8 cellular contexts compared by ENCODE assay signal in the genomic region with DNA sequence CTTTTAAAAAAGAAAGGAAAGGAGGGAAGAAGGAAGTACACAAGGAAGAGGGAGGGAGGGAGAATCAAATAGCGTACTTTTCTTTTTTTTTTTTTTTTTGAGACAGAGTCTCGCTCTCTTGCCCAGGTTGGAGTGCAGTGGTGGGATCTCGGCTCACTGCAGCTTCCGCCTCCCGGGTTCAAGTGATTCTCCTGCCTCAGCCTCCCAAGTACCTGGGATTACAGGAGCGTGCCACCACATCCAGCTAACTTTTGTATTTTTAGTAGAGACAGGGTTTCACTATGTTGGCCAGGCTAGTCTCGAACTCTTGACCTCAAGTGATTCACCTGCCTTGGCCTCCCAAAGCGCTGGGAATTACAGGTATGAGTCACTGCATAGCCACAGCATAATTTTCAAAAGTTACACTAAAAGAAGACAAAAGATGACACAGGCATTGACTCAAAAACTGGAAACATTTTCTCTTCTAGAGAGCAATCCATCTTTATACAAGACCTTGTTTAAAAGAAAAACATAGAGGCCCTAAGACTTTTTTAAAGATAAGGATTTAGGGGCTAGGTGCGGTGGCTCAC.
DNase-seq lines count a peak whose midpoint lies in the region; ATAC-seq, FAIRE-seq and TF ChIP-seq lines count a peak whose summit lies in the region.
"Not testable (repeated sequence)": the region's sequence is repeated elsewhere in the genome, so short reads cannot be mapped to it uniquely, and the experiment has no call there.

No MANE protein-coding gene starts in this region.

- not testable (repeated sequence) for H3K36me3 ChIP-seq in BJ (ENCODE audit: control insufficient read depth, insufficient read depth, low read length); SK-N-SH (replicated peaks in 1 of 2; ENCODE audit: control insufficient read depth in 1 of 2, insufficient read depth in 2 of 2, low read length in 1 of 2); bronchial epithelial cell (ENCODE audit: control insufficient read depth, insufficient read depth, low read length)

- H3K9me2 ChIP-seq in SK-N-SH: not testable (repeated sequence)

- not testable (repeated sequence) for TF ChIP-seq CTCF in BJ (IDR thresholded peaks at IDR 0.05; ENCODE audit: insufficient read depth, low read depth, low read length); SK-N-SH (IDR thresholded peaks at IDR 0.05); bronchial epithelial cell (IDR thresholded peaks at IDR 0.05; ENCODE audit: insufficient read depth, low read length, severe bottlenecking); osteocyte (IDR thresholded peaks at IDR 0.05)

- not testable (repeated sequence) for H3K4me1 ChIP-seq in SK-N-SH (ENCODE audit: control insufficient read depth in 1 of 2, insufficient read depth in 2 of 2, low read depth in 1 of 2, low read length in 1 of 2); right cardiac atrium (ENCODE audit: control insufficient read depth, insufficient read depth, low read length)

- intact Hi-C loops in right cardiac atrium (cut with DNase I): not testable (repeated sequence)

- H3K9me3 Mint-ChIP-seq in activated T-cell treated with anti-CD3 and anti-CD28 coated beads, Interleukin-2, amount 50 U/mL, for 72 hours; osteocyte (ENCODE audit: unreplicated experiment); stimulated activated naive CD8-positive, alpha-beta T cell treated with anti-CD3 and anti-CD28 coated beads, Interleukin-15, amount 100 ng/mL, for 72 hours: not testable (repeated sequence)

- not testable (repeated sequence) for FAIRE-seq in bronchial epithelial cell (lab: Jason Lieb, UNC)

- TF ChIP-seq RAD21 in SK-N-SH (IDR thresholded peaks at IDR 0.05; ENCODE audit: low read length): not testable (repeated sequence)

- POLR2A ChIA-PET in BJ (lab: Charles Lee); SK-N-SH (lab: Yijun Ruan, JAX): not testable (repeated sequence)

- DNase-seq in BJ (ENCODE audit: low read depth); SK-N-SH; right cardiac atrium; osteocyte (ENCODE audit: extremely low spot score, unreplicated experiment): not testable (repeated sequence)
- DNase-seq in HS-5 (ENCODE audit: low read depth) (peak; percentile 30), bronchial epithelial cell (ENCODE audit: low read depth) (peak; percentile 71)
- DNase-seq in activated T-cell treated with anti-CD3 and anti-CD28 coated beads, Interleukin-2, amount 50 U/mL, for 72 hours: peak; percentile 46 to 57
- peak in 1 of 2 donors; percentile 45 for DNase-seq in stimulated activated naive CD8-positive, alpha-beta T cell treated with anti-CD3 and anti-CD28 coated beads, Interleukin-15, amount 100 ng/mL, for 72 hours

- H3K4me3 ChIP-seq in BJ (ENCODE audit: low read depth, low read length): peak overlapping the region; percentile 17
- H3K4me3 ChIP-seq in SK-N-SH (ENCODE audit: low read depth in 2 of 2, low read length in 1 of 2): peak overlapping the region in 1 of 2 experiments; percentile 31; a peak in 1 of 4 replicates
- H3K4me3 ChIP-seq in bronchial epithelial cell (ENCODE audit: low read depth, low read length): not testable (repeated sequence)
- peak overlapping the region; percentile 40 for H3K4me3 ChIP-seq in right cardiac atrium (ENCODE audit: low read length)

- H3F3A ChIP-seq in SK-N-SH (replicated peaks; ENCODE audit: insufficient read depth): peaks cover 17% of the 10 kb centered on the region

- H3K27me3 ChIP-seq in BJ (ENCODE audit: control insufficient read depth, insufficient read depth, low read length); SK-N-SH (ENCODE audit: insufficient read depth); bronchial epithelial cell (ENCODE audit: control insufficient read depth, insufficient read depth, low read length); right cardiac atrium (ENCODE audit: control insufficient read depth, insufficient read depth): not testable (repeated sequence)

- H3K27me3 Mint-ChIP-seq in activated T-cell treated with anti-CD3 and anti-CD28 coated beads, Interleukin-2, amount 50 U/mL, for 72 hours (ENCODE audit: low read depth); osteocyte (ENCODE audit: unreplicated experiment); stimulated activated naive CD8-positive, alpha-beta T cell treated with anti-CD3 and anti-CD28 coated beads, Interleukin-15, amount 100 ng/mL, for 72 hours: not testable (repeated sequence)

- H3K79me2 ChIP-seq in SK-N-SH (ENCODE audit: insufficient read depth): not testable (repeated sequence)

- H4K20me1 ChIP-seq in SK-N-SH (ENCODE audit: insufficient read depth): not testable (repeated sequence)

- H3K9me3 ChIP-seq in SK-N-SH; right cardiac atrium (ENCODE audit: control insufficient read depth, low read length): not testable (repeated sequence)

- H3K27ac Mint-ChIP-seq in activated T-cell treated with anti-CD3 and anti-CD28 coated beads, Interleukin-2, amount 50 U/mL, for 72 hours: peak overlapping the region; percentile 94
- not testable (repeated sequence) for H3K27ac Mint-ChIP-seq in osteocyte (ENCODE audit: unreplicated experiment)
- peak overlapping the region; percentile 79 to 85 for H3K27ac Mint-ChIP-seq in stimulated activated naive CD8-positive, alpha-beta T cell treated with anti-CD3 and anti-CD28 coated beads, Interleukin-15, amount 100 ng/mL, for 72 hours

- peak overlapping the region in 1 of 2 experiments; percentile 65; a peak in 2 of 4 replicates for H3K27ac ChIP-seq in SK-N-SH (ENCODE audit: low read depth in 2 of 2, low read length in 1 of 2)
- not testable (repeated sequence) for H3K27ac ChIP-seq in right cardiac atrium (ENCODE audit: low read length)

- WGBS in SK-N-SH (ENCODE audit: low lambda C conversion rate): 69% methylated on average over 9 of the region's 9 CpGs
- WGBS in right cardiac atrium: 71% methylated on average over 9 of the region's 9 CpGs

- peak overlapping the region; percentile 75; the same call in 1 of the 2 replicates for H2AFZ ChIP-seq in SK-N-SH (ENCODE audit: low read depth)

- TF ChIP-seq EP300 in SK-N-SH (IDR thresholded peaks at IDR 0.05; ENCODE audit: borderline replicate concordance in 1 of 2, low read depth in 1 of 2, low read length in 1 of 2): peak in 1 of 2 experiments; percentile 54; a peak in 1 of 4 replicates

- peak overlapping the region; percentile 65 for H3K4me2 ChIP-seq in SK-N-SH

- peak; percentile 74 to 78 for ATAC-seq in activated T-cell treated with anti-CD3 and anti-CD28 coated beads, Interleukin-2, amount 50 U/mL, for 72 hours (replicated peaks in 1 of 2)
- ATAC-seq in right cardiac atrium: not testable (repeated sequence)
- ATAC-seq in stimulated activated naive CD8-positive, alpha-beta T cell treated with anti-CD3 and anti-CD28 coated beads, Interleukin-15, amount 100 ng/mL, for 72 hours: peak; percentile 54

- H3K36me3 Mint-ChIP-seq in activated T-cell treated with anti-CD3 and anti-CD28 coated beads, Interleukin-2, amount 50 U/mL, for 72 hours (ENCODE audit: insufficient read depth in 2 of 2); osteocyte (ENCODE audit: unreplicated experiment): not testable (repeated sequence)

- CTCF ChIA-PET in BJ (lab: Yijun Ruan, JAX): interaction anchor here (1.0 kb wide), 1 partner anchor 13 kb away, joined by 3 read pairs; no protein-coding TSS in a partner anchor
- CTCF ChIA-PET in SK-N-SH (lab: Yijun Ruan, JAX): interaction anchor here (0.7 kb wide), 1 partner anchor 303 kb away, joined by 3 read pairs; no protein-coding TSS in a partner anchor

- peaks cover 68% of the 10 kb centered on the region for H3K4me1 Mint-ChIP-seq in activated T-cell treated with anti-CD3 and anti-CD28 coated beads, Interleukin-2, amount 50 U/mL, for 72 hours (ENCODE audit: low read depth)
- not testable (repeated sequence) for H3K4me1 Mint-ChIP-seq in osteocyte (ENCODE audit: unreplicated experiment)
- H3K4me1 Mint-ChIP-seq in stimulated activated naive CD8-positive, alpha-beta T cell treated with anti-CD3 and anti-CD28 coated beads, Interleukin-15, amount 100 ng/mL, for 72 hours: peaks cover 21% of the 10 kb centered on the region

- H3K4me3 Mint-ChIP-seq in activated T-cell treated with anti-CD3 and anti-CD28 coated beads, Interleukin-2, amount 50 U/mL, for 72 hours: peak overlapping the region; percentile 84 to 93
- peak overlapping the region; percentile 57 for H3K4me3 Mint-ChIP-seq in osteocyte (ENCODE audit: unreplicated experiment)
- peak overlapping the region; percentile 61 to 76 for H3K4me3 Mint-ChIP-seq in stimulated activated naive CD8-positive, alpha-beta T cell treated with anti-CD3 and anti-CD28 coated beads, Interleukin-15, amount 100 ng/mL, for 72 hours

- H3K9ac ChIP-seq in SK-N-SH: peak overlapping the region; percentile 37; the same call in 1 of the 2 replicates

TF ChIP-seq in SK-N-SH, 30 proteins besides CTCF, POLR2A, EP300 and RAD21:
- TF ChIP-seq NFIC (IDR thresholded peaks at IDR 0.05; ENCODE audit: borderline replicate concordance) (peak; percentile 36; the same call in 1 of the 2 replicates), FOSL2 (IDR thresholded peaks at IDR 0.05; ENCODE audit: borderline replicate concordance, low read depth) (peak; percentile 76), RXRA (IDR thresholded peaks at IDR 0.05; ENCODE audit: borderline replicate concordance, low read depth) (peak; percentile 96), TCF12 (IDR thresholded peaks at IDR 0.05) (peak; percentile 51), JUND (IDR thresholded peaks at IDR 0.05) (peak; percentile 71)
- TF ChIP-seq, protein P1, sequence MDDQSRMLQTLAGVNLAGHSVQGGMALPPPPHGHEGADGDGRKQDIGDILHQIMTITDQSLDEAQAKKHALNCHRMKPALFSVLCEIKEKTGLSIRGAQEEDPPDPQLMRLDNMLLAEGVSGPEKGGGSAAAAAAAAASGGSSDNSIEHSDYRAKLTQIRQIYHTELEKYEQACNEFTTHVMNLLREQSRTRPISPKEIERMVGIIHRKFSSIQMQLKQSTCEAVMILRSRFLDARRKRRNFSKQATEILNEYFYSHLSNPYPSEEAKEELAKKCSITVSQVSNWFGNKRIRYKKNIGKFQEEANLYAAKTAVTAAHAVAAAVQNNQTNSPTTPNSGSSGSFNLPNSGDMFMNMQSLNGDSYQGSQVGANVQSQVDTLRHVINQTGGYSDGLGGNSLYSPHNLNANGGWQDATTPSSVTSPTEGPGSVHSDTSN (IDR thresholded peaks at IDR 0.05): peak; percentile 24; the same call in 1 of the 2 replicates
TF ChIP-seq in SK-N-SH: peak in this region for 6; not testable (repeated sequence) for 24.
